13 cellular contexts compared by ENCODE assay signal in genomic region chr10:117221156-117221711, GRCh38. TPM values are rescaled to one million over a fixed set of nuclear protein-coding genes. Genes with fewer than 3 reads are reported as not detected.
DNase-seq lines count a peak whose midpoint lies in the region; ATAC-seq and TF ChIP-seq lines count a peak whose summit lies in the region.
"Had no signal": no experiment of that assay in that cellular context is flagged by ENCODE, and none has a peak within 500 bp of the region (broad histone marks: within the 10 kb centered on the region; RNA-seq: fewer than 3 reads in every experiment).

No MANE protein-coding gene starts in this region.

- no peak overlapping the region for H3K4me3 Mint-ChIP-seq in type B pancreatic cell
- H3K4me3 Mint-ChIP-seq: activated CD4-positive, alpha-beta T cell treated with anti-CD3 and anti-CD28 coated beads, Interleukin-2, amount 10 ng/mL, durations not matched to agents 7 days and 5 days; activated naive CD4-positive, alpha-beta T cell treated with anti-CD3 and anti-CD28 coated beads for 36 hours had no signal

- no peak for ATAC-seq in HG03135 (IDR thresholded peaks at IDR 0.05; ENCODE audit: unreplicated experiment)

- H3K9me3 Mint-ChIP-seq in type B pancreatic cell = no peaks in the 10 kb centered on the region
- H3K9me3 Mint-ChIP-seq: activated CD4-positive, alpha-beta T cell treated with anti-CD3 and anti-CD28 coated beads, Interleukin-2, amount 10 ng/mL, durations not matched to agents 7 days and 5 days; activated naive CD4-positive, alpha-beta T cell treated with anti-CD3 and anti-CD28 coated beads for 36 hours had no signal

- H3K4me1 Mint-ChIP-seq in type B pancreatic cell (ENCODE audit: unreplicated experiment) = no peaks in the 10 kb centered on the region

- TF ChIP-seq CTCF in type B pancreatic cell (conservative IDR thresholded peaks at IDR 0.05) = no peak

- DNase-seq in Daoy (ENCODE audit: low read depth) (peak; percentile 86), HT-29 (ENCODE audit: low spot score) (peak; percentile 4), SK-N-DZ (ENCODE audit: low spot score) (peak; percentile 91), kidney tubule cell (ENCODE audit: low spot score) (peak; percentile 95), type B pancreatic cell (ENCODE audit: extremely low spot score, unreplicated experiment) (no peak), HuH-7 (ENCODE audit: low spot score) (no peak)
- DNase-seq in activated CD4-positive, alpha-beta T cell treated with anti-CD3 and anti-CD28 coated beads, Interleukin-2, amount 50 U/mL, for 1 hour = no peak
- DNase-seq: activated CD4-positive, alpha-beta T cell treated with anti-CD3 and anti-CD28 coated beads, Interleukin-2, amount 10 ng/mL, durations not matched to agents 7 days and 5 days; activated naive CD4-positive, alpha-beta T cell treated with anti-CD3 and anti-CD28 coated beads for 36 hours; effector CD4-positive, alpha-beta T cell; NCI-H82; spleen had no signal

- peaks cover 34% of the 10 kb centered on the region for H3K27me3 Mint-ChIP-seq in type B pancreatic cell
- H3K27me3 Mint-ChIP-seq: activated CD4-positive, alpha-beta T cell treated with anti-CD3 and anti-CD28 coated beads, Interleukin-2, amount 10 ng/mL, durations not matched to agents 7 days and 5 days had no signal

- no peaks in the 10 kb centered on the region for H3K36me3 Mint-ChIP-seq in type B pancreatic cell

- H3K27ac Mint-ChIP-seq in type B pancreatic cell = no peak overlapping the region
- H3K27ac Mint-ChIP-seq: activated CD4-positive, alpha-beta T cell treated with anti-CD3 and anti-CD28 coated beads, Interleukin-2, amount 10 ng/mL, durations not matched to agents 7 days and 5 days; activated naive CD4-positive, alpha-beta T cell treated with anti-CD3 and anti-CD28 coated beads for 36 hours had no signal

RNA-seq across cellular contexts. Expression of gene SLC18A2, which starts 19.7 kb away (rescaled TPM):
- not detected in 2 replicates for total RNA-seq in Daoy (2014; rRNA removed; shearing (Covaris generic))
- not detected in 2 replicates for total RNA-seq in HT-29 (2014; rRNA removed; shearing (Covaris generic))
- polyA plus RNA-seq in SK-N-DZ (2014; cell fraction: cytosol; rRNA removed) = 6.9 and 8.9 TPM in 2 replicates
- polyA plus RNA-seq in SK-N-DZ (2014; cell fraction: nucleus; rRNA removed) = 15.7 and 19.5 TPM in 2 replicates
- 1.8 and 2.7 TPM in 2 replicates for total RNA-seq in type B pancreatic cell (ENCODE audit: low replicate concordance)
- total RNA-seq: activated CD4-positive, alpha-beta T cell treated with anti-CD3 and anti-CD28 coated beads, Interleukin-2, amount 10 ng/mL, durations not matched to agents 7 days and 5 days; activated naive CD4-positive, alpha-beta T cell treated with anti-CD3 and anti-CD28 coated beads for 36 hours had no signal

RNA-seq across cellular contexts. Expression of gene KCNK18, which starts 23.9 kb away (rescaled TPM):
- not detected in 2 replicates for total RNA-seq in Daoy (2014; rRNA removed; shearing (Covaris generic))
- not detected in 2 replicates for total RNA-seq in HT-29 (2014; rRNA removed; shearing (Covaris generic))
- polyA plus RNA-seq in SK-N-DZ (2014; cell fraction: cytosol; rRNA removed) = not detected in 2 replicates
- polyA plus RNA-seq in SK-N-DZ (2014; cell fraction: nucleus; rRNA removed) = not detected in 2 replicates
- not detected in 2 replicates for total RNA-seq in type B pancreatic cell (ENCODE audit: low replicate concordance)
- total RNA-seq: activated CD4-positive, alpha-beta T cell treated with anti-CD3 and anti-CD28 coated beads, Interleukin-2, amount 10 ng/mL, durations not matched to agents 7 days and 5 days; activated naive CD4-positive, alpha-beta T cell treated with anti-CD3 and anti-CD28 coated beads for 36 hours; spleen had no signal
- polyA plus RNA-seq: spleen had no signal

Comparison
In these comparisons a context has a peak if more than half of its experiments do, and no peak if none do; other contexts are left out.
1. DNase-seq: peak in Daoy (single experiment), HT-29 (single experiment), SK-N-DZ (single experiment) and kidney tubule cell (single experiment); none in type B pancreatic cell (single experiment), activated CD4-positive, alpha-beta T cell treated with anti-CD3 and anti-CD28 coated beads, Interleukin-2, amount 50 U/mL, for 1 hour (single experiment) and HuH-7 (single experiment).